Comparison of ENCODE assay signal across 9 cellular contexts in genomic region chr6:33407132-33407718, GRCh38. TPM values are rescaled to one million over a fixed set of nuclear protein-coding genes. Genes with fewer than 3 reads are reported as not detected.
A peak's percentile ranks its signal among the peaks of the same experiment; 100 is the strongest.
DNase-seq lines count a peak whose midpoint lies in the region; ATAC-seq, FAIRE-seq and TF ChIP-seq lines count a peak whose summit lies in the region.
"Had no signal": no experiment of that assay in that cellular context is flagged by ENCODE, and none has a peak within 500 bp of the region (broad histone marks: within the 10 kb centered on the region; RNA-seq: fewer than 3 reads in every experiment).

No MANE protein-coding gene starts in this region.

- POLR2A ChIA-PET in A673 (lab: Charles Lee; ENCODE audit: low non-redundant PET) = interaction anchor here (0.6 kb wide), 1 partner anchor 102 kb away, joined by 3 read pairs; no protein-coding TSS in a partner anchor

- H3K36me3 ChIP-seq in A673 (ENCODE audit: insufficient read depth, low read length, poor library complexity, severe bottlenecking) (peaks cover 64% of the 10 kb centered on the region), RWPE2 (ENCODE audit: low read depth) (peaks cover 71% of the 10 kb centered on the region), suprapubic skin (peaks cover 1% of the 10 kb centered on the region)

- CTCF ChIA-PET in A673 (lab: Charles Lee) = no interaction called here

- no peak for TF ChIP-seq POLR2A in suprapubic skin (IDR thresholded peaks at IDR 0.05)

- no peak for FAIRE-seq in frontal cortex (lab: Jason Lieb, UNC)

- H3K27ac ChIP-seq in A673 (ENCODE audit: low read depth, low read length, poor library complexity, severe bottlenecking) (no peak overlapping the region), RWPE2 (ENCODE audit: poor library complexity, severe bottlenecking) (no peak overlapping the region), suprapubic skin (no peak overlapping the region)
- H3K27ac ChIP-seq: sigmoid colon had no signal

- no peak for ATAC-seq in RWPE2 (ENCODE audit: low read depth)

- intact Hi-C loops in A673 (cut with micrococcal nuclease; ENCODE audit: unreplicated experiment) = no loop called here

- BruUV-seq in A673 (replicated peaks; lab: Mats Ljungman, UMichigan) = no TSS peak

- in situ Hi-C loops in G401 (cut with HindIII; ENCODE audit: low sequenced_read_pairs) = no loop called here

- no peak for TF ChIP-seq EP300 in suprapubic skin (IDR thresholded peaks at IDR 0.05)

- no peak overlapping the region for H3K4me3 ChIP-seq in A673 (ENCODE audit: low read depth, low read length, poor library complexity, severe bottlenecking)
- H3K4me3 ChIP-seq in RWPE2 (ENCODE audit: severe bottlenecking) = no peak overlapping the region
- no peak overlapping the region for H3K4me3 ChIP-seq in suprapubic skin
- H3K4me3 ChIP-seq: sigmoid colon had no signal

- TF ChIP-seq CTCF in A673 (conservative IDR thresholded peaks at IDR 0.05; ENCODE audit: low read depth, low read length) (peak; percentile 31; the same call in 1 of the 2 replicates), RWPE2 (IDR thresholded peaks at IDR 0.05; ENCODE audit: poor library complexity, severe bottlenecking) (peak; percentile 23), suprapubic skin (IDR thresholded peaks at IDR 0.05) (no peak)

- DNase-seq in A673 (ENCODE audit: low spot score) (no peak), G401 (ENCODE audit: low spot score) (peak; percentile 38), RWPE2 (ENCODE audit: low spot score) (no peak), fibroblast of peridontal ligament (ENCODE audit: extremely low read depth) (peak; percentile 86), HuH-7.5 (ENCODE audit: low spot score) (no peak), frontal cortex (ENCODE audit: low spot score in 2 of 2) (no peak), suprapubic skin (ENCODE audit: low spot score in 2 of 2) (no peak)
- DNase-seq in stimulated activated CD4-positive, alpha-beta T cell treated with anti-CD3 and anti-CD28 coated beads, Interleukin-4, amount 100 ng/mL, for 24 hours = no peak
- DNase-seq: sigmoid colon had no signal

- WGBS in suprapubic skin = 83% methylated on average over 5 of the region's 5 CpGs

- H3K4me1 ChIP-seq in A673 (ENCODE audit: insufficient read depth, low read length, poor library complexity, severe bottlenecking) = peaks cover 9% of the 10 kb centered on the region
- H3K4me1 ChIP-seq in RWPE2 (ENCODE audit: insufficient read depth, poor library complexity, severe bottlenecking) = no peaks in the 10 kb centered on the region
- H3K4me1 ChIP-seq in suprapubic skin = peaks cover 19% of the 10 kb centered on the region

- no peaks in the 10 kb centered on the region for H3K27me3 ChIP-seq in A673 (replicated peaks; ENCODE audit: insufficient read depth, low read depth, low read length, poor library complexity)
- H3K27me3 ChIP-seq in RWPE2 (ENCODE audit: insufficient read depth, poor library complexity, severe bottlenecking) = no peaks in the 10 kb centered on the region
- H3K27me3 ChIP-seq in suprapubic skin = no peaks in the 10 kb centered on the region
- H3K27me3 ChIP-seq: sigmoid colon had no signal

- H3K9me3 ChIP-seq in A673 (ENCODE audit: low read depth, low read length, poor library complexity, severe bottlenecking) = no peaks in the 10 kb centered on the region
- no peaks in the 10 kb centered on the region for H3K9me3 ChIP-seq in RWPE2 (ENCODE audit: severe bottlenecking)
- no peaks in the 10 kb centered on the region for H3K9me3 ChIP-seq in suprapubic skin
- H3K9me3 ChIP-seq: sigmoid colon had no signal

RNA-seq across cellular contexts. Expression of gene PHF1, which starts 3.6 kb away (rescaled TPM):
- total RNA-seq in A673 (2021) (53.5 and 56.1 TPM in 2 replicates), frontal cortex (16.3 TPM), suprapubic skin (100 to 1,000 TPM in 1 of 4 donors, 10 to 100 TPM in 3; 35.9 to 102 (median 48.6) TPM)
- total RNA-seq in G401 (2014; rRNA removed; shearing (Covaris generic)) = 26.0 and 38.0 TPM in 2 replicates

RNA-seq across cellular contexts. Expression of gene CUTA, which starts 10.7 kb away (rescaled TPM):
- total RNA-seq in A673 (2021) (221 and 223 TPM in 2 replicates), frontal cortex (84.8 TPM), suprapubic skin (100 to 1,000 TPM; 119 to 185 (median 159) TPM)
- total RNA-seq in G401 (2014; rRNA removed; shearing (Covaris generic)) = 304 and 376 TPM in 2 replicates

RNA-seq across cellular contexts. Expression of gene SYNGAP1, which starts 12.6 kb away (rescaled TPM):
- total RNA-seq in A673 (2021) (77.6 and 78.5 TPM in 2 replicates), frontal cortex (35.1 TPM), suprapubic skin (10 to 100 TPM; 13.5 to 30.4 (median 14.0) TPM)
- 4.0 and 7.4 TPM in 2 replicates for total RNA-seq in G401 (2014; rRNA removed; shearing (Covaris generic))

RNA-seq across cellular contexts. Expression of gene KIFC1, which starts 15.6 kb away (rescaled TPM):
- total RNA-seq in A673 (2021) = 123 and 133 TPM in 2 replicates
- 98.5 and 123 TPM in 2 replicates for total RNA-seq in G401 (2014; rRNA removed; shearing (Covaris generic))
- total RNA-seq in frontal cortex = 4.1 TPM
- total RNA-seq in suprapubic skin = 10 to 100 TPM in 2 of 4 donors, 1 to 10 TPM in 2; 3.2 to 19.5 (median 9.8) TPM

RNA-seq across cellular contexts. Expression of gene ZBTB9, which starts 47.2 kb away (rescaled TPM):
- 14.6 and 16.9 TPM in 2 replicates for total RNA-seq in A673 (2021)
- 20.0 and 25.1 TPM in 2 replicates for total RNA-seq in G401 (2014; rRNA removed; shearing (Covaris generic))
- 9.0 TPM for total RNA-seq in frontal cortex
- total RNA-seq in suprapubic skin = 1 to 10 TPM; 5.9 to 9.9 (median 7.4) TPM

Comparison
In these comparisons a context has a peak if more than half of its experiments do, and no peak if none do; other contexts are left out.
1. DNase-seq: peak in G401 (single experiment) and fibroblast of peridontal ligament (single experiment); none in A673 (single experiment), RWPE2 (single experiment), HuH-7.5 (single experiment), frontal cortex (0 of 2), stimulated activated CD4-positive, alpha-beta T cell treated with anti-CD3 and anti-CD28 coated beads, Interleukin-4, amount 100 ng/mL, for 24 hours (single experiment) and suprapubic skin (0 of 2).
2. CTCF ChIP-seq: peak in A673 (single experiment) and RWPE2 (single experiment); none in suprapubic skin (0 of 2).